Comparison of ENCODE assay signal across 21 cellular contexts in the genomic region with DNA sequence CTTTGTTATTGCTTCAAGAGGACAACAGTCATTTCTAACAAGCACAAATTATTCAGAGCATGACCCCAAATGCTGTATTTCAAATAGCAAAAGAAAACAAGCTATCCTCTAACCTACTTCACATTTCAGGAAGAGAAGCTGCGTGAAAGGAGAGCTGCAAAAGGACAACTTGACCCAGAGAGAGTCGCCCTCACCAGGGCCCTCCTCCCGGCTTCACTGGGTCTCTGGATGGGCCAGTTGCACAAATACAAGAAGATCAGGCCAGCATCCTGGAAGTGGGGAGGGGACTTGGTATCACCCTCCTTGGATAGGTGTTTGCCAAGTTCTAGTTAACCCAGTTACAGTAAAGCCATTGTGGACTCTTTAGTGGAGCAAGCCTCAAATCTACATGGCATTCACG.
DNase-seq lines count a peak whose midpoint lies in the region; ATAC-seq, FAIRE-seq and TF ChIP-seq lines count a peak whose summit lies in the region.
"Had no signal": no experiment of that assay in that cellular context is flagged by ENCODE, and none has a peak within 500 bp of the region (broad histone marks: within the 10 kb centered on the region; RNA-seq: fewer than 3 reads in every experiment).

No MANE protein-coding gene starts in this region.

- TF ChIP-seq CTCF in GM23338 (conservative IDR thresholded peaks at IDR 0.05; ENCODE audit: low read depth in 2 of 2) (no peak), astrocyte (IDR thresholded peaks at IDR 0.05; ENCODE audit: insufficient read depth, low read depth, low read length) (no peak), thyroid gland (IDR thresholded peaks at IDR 0.05) (no peak), OCI-LY7 (conservative IDR thresholded peaks at IDR 0.05; ENCODE audit: low read length) (no peak)

- H2AFZ ChIP-seq in GM23338 (peak overlapping the region; percentile 48; the same call in 1 of the 2 replicates), astrocyte (ENCODE audit: low read depth, low read length) (peak overlapping the region; percentile 23), OCI-LY7 (ENCODE audit: low read length) (no peak overlapping the region)

- BruUV-seq in OCI-LY7 (replicated peaks; lab: Mats Ljungman, UMichigan): no TSS peak

- no peak overlapping the region for H3K9ac ChIP-seq in astrocyte (ENCODE audit: low read length)
- H3K9ac ChIP-seq: BLaER1 treated with 17β-estradiol and CSF1 and Interleukin-3, amounts not matched to agents 10 nM and 100 nM had no signal

- H3K9me3 ChIP-seq in astrocyte (ENCODE audit: insufficient read depth, low read depth, low read length) (no peaks in the 10 kb centered on the region), thyroid gland (no peaks in the 10 kb centered on the region), OCI-LY7 (ENCODE audit: low read length) (no peaks in the 10 kb centered on the region)
- H3K9me3 ChIP-seq: A549; BLaER1 treated with 17β-estradiol and CSF1 and Interleukin-3, amounts not matched to agents 10 nM and 100 nM; Caco-2 had no signal

- H3K4me1 Mint-ChIP-seq in GM23338 (no peaks in the 10 kb centered on the region), astrocyte (ENCODE audit: low read depth, unreplicated experiment) (no peaks in the 10 kb centered on the region)
- H3K4me1 Mint-ChIP-seq: B cell had no signal

- H3K36me3 ChIP-seq in GM23338 (ENCODE audit: insufficient read depth) (no peaks in the 10 kb centered on the region), astrocyte (ENCODE audit: insufficient read depth, low read length) (no peaks in the 10 kb centered on the region), thyroid gland (no peaks in the 10 kb centered on the region), OCI-LY7 (ENCODE audit: insufficient read depth, low read length) (no peaks in the 10 kb centered on the region)
- H3K36me3 ChIP-seq: BLaER1 treated with 17β-estradiol and CSF1 and Interleukin-3, amounts not matched to agents 10 nM and 100 nM had no signal

- H3K9me3 Mint-ChIP-seq in GM23338 (no peaks in the 10 kb centered on the region), astrocyte (ENCODE audit: unreplicated experiment) (no peaks in the 10 kb centered on the region)
- H3K9me3 Mint-ChIP-seq: CD8-positive, alpha-beta T cell had no signal

- peaks cover 4% of the 10 kb centered on the region for H3K27me3 Mint-ChIP-seq in GM23338 (ENCODE audit: insufficient read depth, low read depth, poor library complexity)
- H3K27me3 Mint-ChIP-seq in astrocyte (ENCODE audit: low read depth, unreplicated experiment): no peaks in the 10 kb centered on the region
- H3K27me3 Mint-ChIP-seq: B cell; CD4-positive, alpha-beta T cell had no signal

- H4K20me1 ChIP-seq in GM23338 (replicated peaks; ENCODE audit: insufficient read depth) (no peaks in the 10 kb centered on the region), astrocyte (ENCODE audit: insufficient read depth, low read length) (no peaks in the 10 kb centered on the region), OCI-LY7 (ENCODE audit: insufficient read depth, low read length) (no peaks in the 10 kb centered on the region)
- H4K20me1 ChIP-seq: BLaER1 treated with 17β-estradiol and CSF1 and Interleukin-3, amounts not matched to agents 10 nM and 100 nM had no signal

- no peak for TF ChIP-seq POLR2A in thyroid gland (IDR thresholded peaks at IDR 0.05)

- no peak overlapping the region for H3K27ac ChIP-seq in GM23338 (ENCODE audit: low read depth)
- no peak overlapping the region for H3K27ac ChIP-seq in astrocyte (ENCODE audit: low read depth, low read length)
- no peak overlapping the region for H3K27ac ChIP-seq in thyroid gland
- H3K27ac ChIP-seq in OCI-LY7 (ENCODE audit: low read depth, low read length, poor library complexity, severe bottlenecking): no peak overlapping the region
- H3K27ac ChIP-seq: 22Rv1; A549; BLaER1 treated with 17β-estradiol and CSF1 and Interleukin-3, amounts not matched to agents 10 nM and 100 nM; C4-2B had no signal

- H3K9me2 ChIP-seq in GM23338 (ENCODE audit: insufficient read depth): peaks cover 6% of the 10 kb centered on the region; the same call in 1 of the 2 replicates
- H3K9me2 ChIP-seq in OCI-LY7 (ENCODE audit: insufficient read depth, low read length): no peaks in the 10 kb centered on the region

- no peak overlapping the region for H3K27ac Mint-ChIP-seq in GM23338
- no peak overlapping the region for H3K27ac Mint-ChIP-seq in astrocyte (ENCODE audit: unreplicated experiment)
- H3K27ac Mint-ChIP-seq: B cell; CD4-positive, alpha-beta T cell; CD8-positive, alpha-beta T cell had no signal

- CTCF ChIA-PET in OCI-LY7 (lab: Charles Lee; ENCODE audit: unreplicated experiment): no interaction called here

- no peak for ATAC-seq in GM23338
- no peak for ATAC-seq in GM19351 (IDR thresholded peaks at IDR 0.05; ENCODE audit: unreplicated experiment)
- ATAC-seq: A549; CD8-positive, alpha-beta T cell had no signal

- H3K4me3 ChIP-seq in GM23338 (no peak overlapping the region), astrocyte (ENCODE audit: insufficient read depth, low read depth, low read length) (no peak overlapping the region), thyroid gland (replicated peaks in 1 of 3) (no peak overlapping the region), OCI-LY7 (ENCODE audit: low read depth, low read length, poor library complexity, severe bottlenecking) (no peak overlapping the region)
- H3K4me3 ChIP-seq: A549; BLaER1 treated with 17β-estradiol and CSF1 and Interleukin-3, amounts not matched to agents 10 nM and 100 nM had no signal

- H3F3A ChIP-seq in GM23338 (replicated peaks; ENCODE audit: low read depth): no peaks in the 10 kb centered on the region

- no peaks in the 10 kb centered on the region for H3K4me1 ChIP-seq in GM23338 (ENCODE audit: insufficient read depth)
- no peaks in the 10 kb centered on the region for H3K4me1 ChIP-seq in astrocyte (ENCODE audit: insufficient read depth, low read length)
- H3K4me1 ChIP-seq in thyroid gland: peaks cover 0 to 15% of the 10 kb centered on the region in 2 donors
- no peaks in the 10 kb centered on the region for H3K4me1 ChIP-seq in OCI-LY7 (ENCODE audit: insufficient read depth, low read length, poor library complexity, severe bottlenecking)
- H3K4me1 ChIP-seq: A549, Caco-2 had no signal

- H3K36me3 Mint-ChIP-seq in GM23338 (ENCODE audit: low read depth) (no peaks in the 10 kb centered on the region), astrocyte (ENCODE audit: low read depth, unreplicated experiment) (no peaks in the 10 kb centered on the region)
- H3K36me3 Mint-ChIP-seq: CD8-positive, alpha-beta T cell had no signal

- WGBS in thyroid gland, 2 donors: 35 to 60% methylated on average over 4 of the region's 4 CpGs

- no peak overlapping the region for H3K4me2 ChIP-seq in GM23338
- no peak overlapping the region for H3K4me2 ChIP-seq in astrocyte (ENCODE audit: low read length)
- no peak overlapping the region for H3K4me2 ChIP-seq in OCI-LY7 (ENCODE audit: low read length)
- H3K4me2 ChIP-seq: A549; BLaER1 treated with 17β-estradiol and CSF1 and Interleukin-3, amounts not matched to agents 10 nM and 100 nM had no signal

- H3K4me3 Mint-ChIP-seq in GM23338 (no peak overlapping the region), astrocyte (ENCODE audit: unreplicated experiment) (no peak overlapping the region)
- H3K4me3 Mint-ChIP-seq: B cell; CD4-positive, alpha-beta T cell; CD8-positive, alpha-beta T cell had no signal

- intact Hi-C loops in thyroid gland (cut with DNase I) (no loop called here), OCI-LY7 (cut with micrococcal nuclease; ENCODE audit: unreplicated experiment) (no loop called here)

- POLR2A ChIA-PET in OCI-LY7 (lab: Charles Lee): no interaction called here

- H3K27me3 ChIP-seq in GM23338 (ENCODE audit: insufficient read depth) (no peaks in the 10 kb centered on the region), astrocyte (ENCODE audit: insufficient read depth, low read length) (no peaks in the 10 kb centered on the region), thyroid gland (no peaks in the 10 kb centered on the region)
- H3K27me3 ChIP-seq: BLaER1 treated with 17β-estradiol and CSF1 and Interleukin-3, amounts not matched to agents 10 nM and 100 nM had no signal

- no peaks in the 10 kb centered on the region for H3K79me2 ChIP-seq in GM23338 (replicated peaks; ENCODE audit: insufficient read depth)
- no peaks in the 10 kb centered on the region for H3K79me2 ChIP-seq in astrocyte (ENCODE audit: insufficient read depth, low read length)
- no peaks in the 10 kb centered on the region for H3K79me2 ChIP-seq in OCI-LY7 (ENCODE audit: insufficient read depth, low read depth, low read length)

- no peak for FAIRE-seq in astrocyte (lab: Jason Lieb, UNC)
- FAIRE-seq: A549, D721Med, G401.6, GM12891, GM19239 had no signal

- no peak for DNase-seq in GM23338 (ENCODE audit: low spot score)
- DNase-seq in astrocyte (ENCODE audit: low read depth): no peak
- DNase-seq in thyroid gland: peak; percentile 52 to 69
- no peak for DNase-seq in OCI-LY7 (ENCODE audit: low spot score)
- DNase-seq: AML-193; Caco-2; Calu3; CD4-positive, alpha-beta T cell; CD8-positive, alpha-beta T cell; DMS79 treated with DMSO at 0.1 percent for 48 hours; GF-D8 had no signal

TF ChIP-seq in GM23338, 12 proteins besides CTCF, POLR2A, EP300 and RAD21 (continues in another document):
- TF ChIP-seq EZH2phosphoT487 (IDR thresholded peaks at IDR 0.05; ENCODE audit: unreplicated experiment): no peak
- TF ChIP-seq POLR2AphosphoS5 (IDR thresholded peaks at IDR 0.05; ENCODE audit: low read depth): no peak
- TF ChIP-seq CREB1 (CRISPR knock-in tag; IDR thresholded peaks at IDR 0.05; ENCODE audit: low read depth): no peak
- TF ChIP-seq STAT1 (IDR thresholded peaks at IDR 0.05; ENCODE audit: unreplicated experiment): no peak

Comparison
In these comparisons a context has a peak if more than half of its experiments do, and no peak if none do; other contexts are left out.
1. DNase-seq: peak in thyroid gland (2 of 2); none in GM23338 (single experiment), astrocyte (single experiment) and OCI-LY7 (single experiment).